In genomic region chr17:39461113-39461910, GRCh38 we compare ENCODE assay signal across 8 cellular contexts. TPM values are rescaled to one million over a fixed set of nuclear protein-coding genes. Genes with fewer than 3 reads are reported as not detected.
A peak's percentile ranks its signal among the peaks of the same experiment; 100 is the strongest.
DNase-seq lines count a peak whose midpoint lies in the region; ATAC-seq, FAIRE-seq and TF ChIP-seq lines count a peak whose summit lies in the region.

TSS of gene CDK12 (plus strand) at chr17:39461486. CDS start at chr17:39462072, 586 bp downstream.

- H3K9me3 Mint-ChIP-seq in IgD-negative memory B cell = peaks cover 0 to 1% (median 0%) of the 10 kb centered on the region in 3 donors

- peak within 1 kb of the TSS; percentile 97 for H3K4me3 ChIP-seq in epithelial cell of esophagus (ENCODE audit: low read length)
- H3K4me3 ChIP-seq in mononuclear cell (ENCODE audit: low read length) = peak within 1 kb of the TSS; percentile 99

- DNase-seq in D721Med (ENCODE audit: insufficient read length, low spot score) = peak; percentile 78
- DNase-seq in OCI-M2 (lab: John Stamatoyannopoulos, UW; ENCODE audit: unreplicated experiment) = peak; percentile 86
- peak; percentile 96 for DNase-seq in activated T-cell treated with anti-CD3 and anti-CD28 coated beads for 4 hours
- peak; percentile 99 for DNase-seq in epithelial cell of esophagus (ENCODE audit: low read depth)
- peak; percentile 71 to 86 for DNase-seq in stimulated activated CD8-positive, alpha-beta memory T cell treated with anti-CD3 and anti-CD28 coated beads, Interleukin-4, amount 100 ng/mL, for 1 hour (ENCODE audit: low read depth in 2 of 2, low spot score in 1 of 2)

- H3K27me3 ChIP-seq in mononuclear cell (ENCODE audit: insufficient read depth, low read length) = no peaks in the 10 kb centered on the region

- no peak for FAIRE-seq in D721Med (lab: Jason Lieb, UNC)

- peak; percentile 73 for ATAC-seq in GM21528 (IDR thresholded peaks at IDR 0.05; ENCODE audit: low FRiP score, unreplicated experiment)

- peak within 1 kb of the TSS; percentile 86 to 99 (median 98) for H3K4me3 Mint-ChIP-seq in IgD-negative memory B cell

- H3K27me3 Mint-ChIP-seq in IgD-negative memory B cell = peaks cover 1% of the 10 kb centered on the region

- H3K4me1 ChIP-seq in mononuclear cell (ENCODE audit: insufficient read depth, low read length) = peaks cover 43% of the 10 kb centered on the region

- H3K4me1 Mint-ChIP-seq in IgD-negative memory B cell = peaks cover 12 to 27% (median 25%) of the 10 kb centered on the region in 3 donors

- H3K9me3 ChIP-seq in mononuclear cell (ENCODE audit: low read depth, low read length) = no peaks in the 10 kb centered on the region

- no peak for TF ChIP-seq CTCF in D721Med (IDR thresholded peaks at IDR 0.05; ENCODE audit: insufficient read depth, missing control alignments)
- TF ChIP-seq CTCF in epithelial cell of esophagus (IDR thresholded peaks at IDR 0.05; ENCODE audit: insufficient read depth, low read depth, low read length, missing control alignments) = no peak

- no peaks in the 10 kb centered on the region for H3K36me3 Mint-ChIP-seq in IgD-negative memory B cell

- peak within 1 kb of the TSS; percentile 78 to 99 (median 97) for H3K27ac Mint-ChIP-seq in IgD-negative memory B cell

RNA-seq across cellular contexts. Expression of gene CDK12, which starts in this region (rescaled TPM):
- 6.1 TPM for polyA plus RNA-seq in IgD-negative memory B cell
- 91.3 TPM for total RNA-seq in mononuclear cell

Comparison
In these comparisons a context has a peak if more than half of its experiments do, and no peak if none do; other contexts are left out.
1. Peak in every context shown above with its lines: DNase-seq, ATAC-seq and H3K4me3 ChIP-seq.